35 cellular contexts compared by ENCODE assay signal in the genomic region with DNA sequence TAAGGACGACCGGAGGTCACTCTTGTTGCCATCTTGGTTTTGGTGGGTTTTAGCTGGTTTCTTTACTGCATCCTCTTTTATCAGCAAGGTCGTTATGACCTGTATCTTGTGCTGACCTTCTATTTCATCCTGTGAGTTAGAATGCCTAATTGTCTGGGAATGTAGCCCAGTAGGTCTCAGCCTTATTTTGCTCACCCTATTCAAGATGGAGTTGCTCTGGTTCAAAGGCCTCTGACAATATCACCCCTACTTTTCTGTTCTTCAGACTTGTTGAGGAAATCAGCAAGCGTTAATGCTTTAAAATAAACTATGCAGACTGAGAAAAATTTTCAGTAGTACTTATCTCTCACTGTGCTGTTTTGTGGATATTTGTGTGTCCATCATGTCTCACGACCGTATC.
DNase-seq lines count a peak whose midpoint lies in the region; ATAC-seq, FAIRE-seq and TF ChIP-seq lines count a peak whose summit lies in the region.
"Had no signal": no experiment of that assay in that cellular context is flagged by ENCODE, and none has a peak within 500 bp of the region (broad histone marks: within the 10 kb centered on the region; RNA-seq: fewer than 3 reads in every experiment).

No MANE protein-coding gene starts in this region.

- H3K27ac Mint-ChIP-seq in stimulated activated naive CD8-positive, alpha-beta T cell treated with anti-CD3 and anti-CD28 coated beads, Interleukin-15, amount 100 ng/mL, for 72 hours = no peak overlapping the region
- H3K27ac Mint-ChIP-seq: B cell; CD14-positive monocyte; CD4-positive, alpha-beta memory T cell; CD4-positive, alpha-beta T cell; CD4-positive, CD25-positive, alpha-beta regulatory T cell; CD8-positive, alpha-beta memory T cell; CD8-positive, alpha-beta T cell had no signal

- no TSS peak for BruUV-seq in K562 (replicated peaks; lab: Mats Ljungman, UMichigan)

- no peak overlapping the region for H3K14ac ChIP-seq in neuronal stem cell (ENCODE audit: low read length)

- H2BK15ac ChIP-seq in neuronal stem cell (ENCODE audit: low read length) = no peak overlapping the region

- no peak overlapping the region for H2AK5ac ChIP-seq in neuronal stem cell (ENCODE audit: low read depth, low read length)

- no peaks in the 10 kb centered on the region for H3K4me1 Mint-ChIP-seq in stimulated activated naive CD8-positive, alpha-beta T cell treated with anti-CD3 and anti-CD28 coated beads, Interleukin-15, amount 100 ng/mL, for 72 hours
- H3K4me1 Mint-ChIP-seq: CD14-positive monocyte; CD4-positive, CD25-positive, alpha-beta regulatory T cell; CD8-positive, alpha-beta memory T cell had no signal

- peaks cover 0 to under 1% of the 10 kb centered on the region in 2 donors for H3K9me3 Mint-ChIP-seq in stimulated activated naive CD8-positive, alpha-beta T cell treated with anti-CD3 and anti-CD28 coated beads, Interleukin-15, amount 100 ng/mL, for 72 hours
- H3K9me3 Mint-ChIP-seq: CD4-positive, alpha-beta T cell; CD8-positive, alpha-beta T cell had no signal

- no peak overlapping the region for H4K91ac ChIP-seq in neuronal stem cell (ENCODE audit: low read depth, low read length, poor library complexity)

- POLR2A ChIA-PET in K562 (lab: Yijun Ruan, JAX) = no interaction called here

- TF ChIP-seq CTCF in K562 (IDR thresholded peaks at IDR 0.05 in 2 of 3, conservative IDR thresholded peaks at IDR 0.05 in 1 of 3; ENCODE audit: insufficient read depth in 2 of 3, low read depth in 1 of 3, low read length in 3 of 3) = no peak

- no peaks in the 10 kb centered on the region for H3K79me1 ChIP-seq in neuronal stem cell (ENCODE audit: low read depth, low read length)

- no peak for TF ChIP-seq EP300 in K562 (IDR thresholded peaks at IDR 0.05; ENCODE audit: low read length)

- H3K27me3 Mint-ChIP-seq in stimulated activated naive CD8-positive, alpha-beta T cell treated with anti-CD3 and anti-CD28 coated beads, Interleukin-15, amount 100 ng/mL, for 72 hours = peaks cover 12% of the 10 kb centered on the region
- H3K27me3 Mint-ChIP-seq: B cell; CD4-positive, CD25-positive, alpha-beta regulatory T cell; CD8-positive, alpha-beta memory T cell had no signal

- no peaks in the 10 kb centered on the region for H3K79me2 ChIP-seq in K562 (ENCODE audit: control insufficient read depth, insufficient read depth, low read length)

- no peaks in the 10 kb centered on the region for H4K20me1 ChIP-seq in K562 (replicated peaks; ENCODE audit: control insufficient read depth, insufficient read depth, low read length)
- H4K20me1 ChIP-seq: BLaER1; BLaER1 treated with 17β-estradiol and CSF1 and Interleukin-3, amounts not matched to agents 10 nM and 100 nM had no signal

- H3K4me3 ChIP-seq in K562 (no peak overlapping the region), neuronal stem cell (ENCODE audit: low read length in 2 of 2) (no peak overlapping the region)
- H3K4me3 ChIP-seq: A549; BLaER1; BLaER1 treated with 17β-estradiol and CSF1 and Interleukin-3, amounts not matched to agents 10 nM and 100 nM had no signal

- H4K8ac ChIP-seq in neuronal stem cell (ENCODE audit: low read depth, low read length) = no peak overlapping the region

- no peak overlapping the region for H3K23ac ChIP-seq in neuronal stem cell (ENCODE audit: low read depth, low read length, poor library complexity)

- no peaks in the 10 kb centered on the region for H3K9me1 ChIP-seq in K562 (ENCODE audit: control insufficient read depth, insufficient read depth, low read length)

- no peak overlapping the region for H2BK5ac ChIP-seq in neuronal stem cell (ENCODE audit: low read length)

- H3K4ac ChIP-seq in neuronal stem cell (ENCODE audit: low read length) = no peak overlapping the region

- 4% methylated on average over 6 of the region's 6 CpGs for WGBS in K562 (ENCODE audit: insufficient coverage, low coverage, missing lambda C conversion rate)
- WGBS in neuronal stem cell (ENCODE audit: extremely low coverage in 2 of 2, insufficient read length in 2 of 2, insufficient replicate concordance in 1 of 2), 2 donors = no CpG with 5 or more reads among the region's 6 CpGs

- H3K18ac ChIP-seq in neuronal stem cell (ENCODE audit: low read length) = no peak overlapping the region

- CTCF ChIA-PET in K562 (lab: Yijun Ruan, JAX; ENCODE audit: low intra/inter-chr PET ratio) = no interaction called here

- H3K9me3 ChIP-seq in K562 (replicated peaks; ENCODE audit: control insufficient read depth, insufficient read depth, low read depth, low read length) = no peaks in the 10 kb centered on the region
- no peaks in the 10 kb centered on the region for H3K9me3 ChIP-seq in neuronal stem cell (replicated peaks in 1 of 2; ENCODE audit: control insufficient read depth in 2 of 2, insufficient read depth in 1 of 2, low read depth in 1 of 2, low read length in 2 of 2)
- H3K9me3 ChIP-seq: A549, BE2C, Caco-2 had no signal

- H3K27ac ChIP-seq in K562 (ENCODE audit: extremely low read depth, low read depth, low read length) (no peak overlapping the region), neuronal stem cell (replicated peaks; ENCODE audit: low read length) (no peak overlapping the region)
- H3K27ac ChIP-seq: 22Rv1, A549, BLaER1, C4-2B had no signal

- no peak overlapping the region for H3K9ac ChIP-seq in K562 (ENCODE audit: insufficient read depth in 1 of 2, low read depth in 2 of 2, low read length in 2 of 2)
- H3K9ac ChIP-seq in neuronal stem cell (ENCODE audit: low read depth, low read length, poor library complexity) = no peak overlapping the region
- H3K9ac ChIP-seq: BLaER1; BLaER1 treated with 17β-estradiol and CSF1 and Interleukin-3, amounts not matched to agents 10 nM and 100 nM had no signal

- no peaks in the 10 kb centered on the region for H3K4me1 ChIP-seq in K562 (replicated peaks in 1 of 2; ENCODE audit: control insufficient read depth in 2 of 2, insufficient read depth in 2 of 2, low read length in 2 of 2)
- no peaks in the 10 kb centered on the region for H3K4me1 ChIP-seq in neuronal stem cell (ENCODE audit: control insufficient read depth in 2 of 2, insufficient read depth in 1 of 2, low read depth in 1 of 2, low read length in 2 of 2)
- H3K4me1 ChIP-seq: A549, BE2C, Caco-2 had no signal

- intact Hi-C loops in K562 (cut with micrococcal nuclease) = no loop called here

- no peak for DNase-seq in GM12892 (ENCODE audit: insufficient read length)
- DNase-seq in K562 (ENCODE audit: extremely low read depth in 1 of 4, low spot score in 3 of 4) = no peak
- DNase-seq in neuronal stem cell (ENCODE audit: low spot score) = no peak
- no peak for DNase-seq in NCI-H146 treated with DMSO at 0.1 percent for 48 hours (lab: John Stamatoyannopoulos, UW; ENCODE audit: unreplicated experiment)
- DNase-seq in HT-29 (ENCODE audit: low spot score) = no peak
- no peak for DNase-seq in stimulated activated naive CD8-positive, alpha-beta T cell treated with anti-CD3 and anti-CD28 coated beads, Interleukin-15, amount 100 ng/mL, for 72 hours
- DNase-seq: 8988T; ACHN; AML-193; BE2C; C1 segment of cervical spinal cord; Caco-2; Calu3; CD4-positive, alpha-beta memory T cell; CD4-positive, alpha-beta T cell; CD4-positive, CD25-positive, alpha-beta regulatory T cell; CD8-positive, alpha-beta memory T cell; CD8-positive, alpha-beta T cell; COR-L47; DMS 273 treated with DMSO at 0.1 percent for 48 hours; DMS153; DMS53; DMS79; DMS79 treated with DMSO at 0.1 percent for 48 hours; DND-41; EL had no signal

- no peak for ATAC-seq in K562
- ATAC-seq in stimulated activated naive CD8-positive, alpha-beta T cell treated with anti-CD3 and anti-CD28 coated beads, Interleukin-15, amount 100 ng/mL, for 72 hours = no peak
- ATAC-seq: A549; CD8-positive, alpha-beta T cell had no signal

- H3K4me3 Mint-ChIP-seq in stimulated activated naive CD8-positive, alpha-beta T cell treated with anti-CD3 and anti-CD28 coated beads, Interleukin-15, amount 100 ng/mL, for 72 hours = no peak overlapping the region
- H3K4me3 Mint-ChIP-seq: B cell; CD14-positive monocyte; CD4-positive, alpha-beta memory T cell; CD4-positive, alpha-beta T cell; CD4-positive, CD25-positive, alpha-beta regulatory T cell; CD8-positive, alpha-beta memory T cell; CD8-positive, alpha-beta T cell had no signal

- peaks cover 0 to 8% of the 10 kb centered on the region in 2 experiments; a peak in 1 of 5 replicates for H3K27me3 ChIP-seq in K562 (ENCODE audit: control insufficient read depth in 2 of 2, insufficient read depth in 2 of 2, low read length in 2 of 2)
- no peaks in the 10 kb centered on the region for H3K27me3 ChIP-seq in neuronal stem cell (ENCODE audit: control insufficient read depth in 3 of 3, insufficient read depth in 3 of 3, low read depth in 1 of 3, low read length in 3 of 3)
- H3K27me3 ChIP-seq: BE2C; BLaER1; BLaER1 treated with 17β-estradiol and CSF1 and Interleukin-3, amounts not matched to agents 10 nM and 100 nM had no signal

- H3K4me2 ChIP-seq in K562 (ENCODE audit: insufficient read depth, low read length) (no peak overlapping the region), neuronal stem cell (ENCODE audit: insufficient read depth, low read length, poor library complexity, severe bottlenecking) (no peak overlapping the region)
- H3K4me2 ChIP-seq: A549 had no signal

- H2BK120ac ChIP-seq in neuronal stem cell (ENCODE audit: low read depth, low read length) = no peak overlapping the region

- H3K36me3 ChIP-seq in K562 (ENCODE audit: control insufficient read depth, insufficient read depth, low read length) (no peaks in the 10 kb centered on the region), neuronal stem cell (replicated peaks in 1 of 2; ENCODE audit: control insufficient read depth in 2 of 2, insufficient read depth in 2 of 2, low read length in 2 of 2) (no peaks in the 10 kb centered on the region)
- H3K36me3 ChIP-seq: BE2C; BLaER1; BLaER1 treated with 17β-estradiol and CSF1 and Interleukin-3, amounts not matched to agents 10 nM and 100 nM had no signal

- H2AFZ ChIP-seq in K562 (ENCODE audit: low read depth, low read length) (no peak overlapping the region), neuronal stem cell (ENCODE audit: low read length) (peak overlapping the region; percentile 38)

- TF ChIP-seq RAD21 in K562 (CRISPR knock-in tag; conservative IDR thresholded peaks at IDR 0.05 in 1 of 2, IDR thresholded peaks at IDR 0.05 in 1 of 2) = no peak

- in situ Hi-C loops in K562 (cut with MboI) = no loop called here

- H2BK12ac ChIP-seq in neuronal stem cell (ENCODE audit: low read length) = no peak overlapping the region

- TF ChIP-seq POLR2A in GM12892 (IDR thresholded peaks at IDR 0.05; ENCODE audit: low read depth, low read length) (no peak), K562 (conservative IDR thresholded peaks at IDR 0.05) (no peak)

- FAIRE-seq in GM12892 (lab: Jason Lieb, UNC) = peak; percentile 42
- FAIRE-seq in K562 (lab: Jason Lieb, UNC) = no peak
- FAIRE-seq: A204.1, A549, D721Med had no signal

TF ChIP-seq in K562, 482 proteins besides CTCF, POLR2A, EP300 and RAD21 (continues in another document):
- TF ChIP-seq ZNF263 (CRISPR knock-in tag; IDR thresholded peaks at IDR 0.05; ENCODE audit: borderline replicate concordance) = no peak
